ENCODE assay signal across 3 cellular contexts in genomic region chr20:62707981-62708521, GRCh38.
TF ChIP-seq lines count a peak whose summit lies in the region.

No MANE protein-coding gene starts in this region.

TF ChIP-seq in SK-N-SH, 30 proteins besides CTCF, POLR2A, EP300 and RAD21 (continued from another document and continues in another):
- no peak for TF ChIP-seq FOSL2 (IDR thresholded peaks at IDR 0.05; ENCODE audit: borderline replicate concordance, low read depth)
- TF ChIP-seq NRF1 (IDR thresholded peaks at IDR 0.05; ENCODE audit: low read depth, low read length) = no peak
- no peak for TF ChIP-seq SIN3A (IDR thresholded peaks at IDR 0.05; ENCODE audit: borderline replicate concordance, low read depth, low read length)
- TF ChIP-seq, protein P1, sequence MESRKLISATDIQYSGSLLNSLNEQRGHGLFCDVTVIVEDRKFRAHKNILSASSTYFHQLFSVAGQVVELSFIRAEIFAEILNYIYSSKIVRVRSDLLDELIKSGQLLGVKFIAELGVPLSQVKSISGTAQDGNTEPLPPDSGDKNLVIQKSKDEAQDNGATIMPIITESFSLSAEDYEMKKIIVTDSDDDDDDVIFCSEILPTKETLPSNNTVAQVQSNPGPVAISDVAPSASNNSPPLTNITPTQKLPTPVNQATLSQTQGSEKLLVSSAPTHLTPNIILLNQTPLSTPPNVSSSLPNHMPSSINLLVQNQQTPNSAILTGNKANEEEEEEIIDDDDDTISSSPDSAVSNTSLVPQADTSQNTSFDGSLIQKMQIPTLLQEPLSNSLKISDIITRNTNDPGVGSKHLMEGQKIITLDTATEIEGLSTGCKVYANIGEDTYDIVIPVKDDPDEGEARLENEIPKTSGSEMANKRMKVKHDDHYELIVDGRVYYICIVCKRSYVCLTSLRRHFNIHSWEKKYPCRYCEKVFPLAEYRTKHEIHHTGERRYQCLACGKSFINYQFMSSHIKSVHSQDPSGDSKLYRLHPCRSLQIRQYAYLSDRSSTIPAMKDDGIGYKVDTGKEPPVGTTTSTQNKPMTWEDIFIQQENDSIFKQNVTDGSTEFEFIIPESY (IDR thresholded peaks at IDR 0.05; ENCODE audit: borderline replicate concordance, low read depth) = no peak
- TF ChIP-seq YY1 (IDR thresholded peaks at IDR 0.05; ENCODE audit: low read depth) = no peak
- TF ChIP-seq, protein P2, sequence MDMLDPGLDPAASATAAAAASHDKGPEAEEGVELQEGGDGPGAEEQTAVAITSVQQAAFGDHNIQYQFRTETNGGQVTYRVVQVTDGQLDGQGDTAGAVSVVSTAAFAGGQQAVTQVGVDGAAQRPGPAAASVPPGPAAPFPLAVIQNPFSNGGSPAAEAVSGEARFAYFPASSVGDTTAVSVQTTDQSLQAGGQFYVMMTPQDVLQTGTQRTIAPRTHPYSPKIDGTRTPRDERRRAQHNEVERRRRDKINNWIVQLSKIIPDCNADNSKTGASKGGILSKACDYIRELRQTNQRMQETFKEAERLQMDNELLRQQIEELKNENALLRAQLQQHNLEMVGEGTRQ (IDR thresholded peaks at IDR 0.05; ENCODE audit: borderline replicate concordance, low read depth, low read length) = no peak
- TF ChIP-seq TAF1 (IDR thresholded peaks at IDR 0.05; ENCODE audit: borderline replicate concordance, low read depth, low read length) = no peak
- TF ChIP-seq TCF12 (IDR thresholded peaks at IDR 0.05) = no peak
- no peak for TF ChIP-seq PBX3 (IDR thresholded peaks at IDR 0.05)
- TF ChIP-seq MXI1 (IDR thresholded peaks at IDR 0.05; ENCODE audit: low read depth, low read length) = no peak
- no peak for TF ChIP-seq FOXM1 (IDR thresholded peaks at IDR 0.05; ENCODE audit: low read depth)
- TF ChIP-seq, protein P3, sequence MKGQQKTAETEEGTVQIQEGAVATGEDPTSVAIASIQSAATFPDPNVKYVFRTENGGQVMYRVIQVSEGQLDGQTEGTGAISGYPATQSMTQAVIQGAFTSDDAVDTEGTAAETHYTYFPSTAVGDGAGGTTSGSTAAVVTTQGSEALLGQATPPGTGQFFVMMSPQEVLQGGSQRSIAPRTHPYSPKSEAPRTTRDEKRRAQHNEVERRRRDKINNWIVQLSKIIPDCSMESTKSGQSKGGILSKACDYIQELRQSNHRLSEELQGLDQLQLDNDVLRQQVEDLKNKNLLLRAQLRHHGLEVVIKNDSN (IDR thresholded peaks at IDR 0.05; ENCODE audit: borderline replicate concordance, low read depth) = no peak
- no peak for TF ChIP-seq RCOR1 (IDR thresholded peaks at IDR 0.05; ENCODE audit: low read length)
- TF ChIP-seq, protein P4, sequence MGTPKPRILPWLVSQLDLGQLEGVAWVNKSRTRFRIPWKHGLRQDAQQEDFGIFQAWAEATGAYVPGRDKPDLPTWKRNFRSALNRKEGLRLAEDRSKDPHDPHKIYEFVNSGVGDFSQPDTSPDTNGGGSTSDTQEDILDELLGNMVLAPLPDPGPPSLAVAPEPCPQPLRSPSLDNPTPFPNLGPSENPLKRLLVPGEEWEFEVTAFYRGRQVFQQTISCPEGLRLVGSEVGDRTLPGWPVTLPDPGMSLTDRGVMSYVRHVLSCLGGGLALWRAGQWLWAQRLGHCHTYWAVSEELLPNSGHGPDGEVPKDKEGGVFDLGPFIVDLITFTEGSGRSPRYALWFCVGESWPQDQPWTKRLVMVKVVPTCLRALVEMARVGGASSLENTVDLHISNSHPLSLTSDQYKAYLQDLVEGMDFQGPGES (IDR thresholded peaks at IDR 0.05; ENCODE audit: low read depth, low read length) = no peak
- no peak for TF ChIP-seq JUND (IDR thresholded peaks at IDR 0.05)

TF ChIP-seq in SK-N-SH treated with all-trans-retinoic acid at 6 μM for 48 hours, 23 proteins besides CTCF, POLR2A, EP300 and RAD21 (continued from another document and continues in another):
- TF ChIP-seq, protein P5, sequence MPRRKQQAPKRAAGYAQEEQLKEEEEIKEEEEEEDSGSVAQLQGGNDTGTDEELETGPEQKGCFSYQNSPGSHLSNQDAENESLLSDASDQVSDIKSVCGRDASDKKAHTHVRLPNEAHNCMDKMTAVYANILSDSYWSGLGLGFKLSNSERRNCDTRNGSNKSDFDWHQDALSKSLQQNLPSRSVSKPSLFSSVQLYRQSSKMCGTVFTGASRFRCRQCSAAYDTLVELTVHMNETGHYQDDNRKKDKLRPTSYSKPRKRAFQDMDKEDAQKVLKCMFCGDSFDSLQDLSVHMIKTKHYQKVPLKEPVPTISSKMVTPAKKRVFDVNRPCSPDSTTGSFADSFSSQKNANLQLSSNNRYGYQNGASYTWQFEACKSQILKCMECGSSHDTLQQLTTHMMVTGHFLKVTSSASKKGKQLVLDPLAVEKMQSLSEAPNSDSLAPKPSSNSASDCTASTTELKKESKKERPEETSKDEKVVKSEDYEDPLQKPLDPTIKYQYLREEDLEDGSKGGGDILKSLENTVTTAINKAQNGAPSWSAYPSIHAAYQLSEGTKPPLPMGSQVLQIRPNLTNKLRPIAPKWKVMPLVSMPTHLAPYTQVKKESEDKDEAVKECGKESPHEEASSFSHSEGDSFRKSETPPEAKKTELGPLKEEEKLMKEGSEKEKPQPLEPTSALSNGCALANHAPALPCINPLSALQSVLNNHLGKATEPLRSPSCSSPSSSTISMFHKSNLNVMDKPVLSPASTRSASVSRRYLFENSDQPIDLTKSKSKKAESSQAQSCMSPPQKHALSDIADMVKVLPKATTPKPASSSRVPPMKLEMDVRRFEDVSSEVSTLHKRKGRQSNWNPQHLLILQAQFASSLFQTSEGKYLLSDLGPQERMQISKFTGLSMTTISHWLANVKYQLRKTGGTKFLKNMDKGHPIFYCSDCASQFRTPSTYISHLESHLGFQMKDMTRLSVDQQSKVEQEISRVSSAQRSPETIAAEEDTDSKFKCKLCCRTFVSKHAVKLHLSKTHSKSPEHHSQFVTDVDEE (CRISPR knock-in tag; IDR thresholded peaks at IDR 0.05) = no peak
- TF ChIP-seq GLIS3 (CRISPR knock-in tag; IDR thresholded peaks at IDR 0.05) (no peak), RARB (CRISPR knock-in tag; IDR thresholded peaks at IDR 0.05) (no peak), ZNF8 (CRISPR knock-in tag; IDR thresholded peaks at IDR 0.05) (no peak), ARNTL (CRISPR knock-in tag; IDR thresholded peaks at IDR 0.05; ENCODE audit: borderline replicate concordance, low read depth) (no peak), ZNF565 (CRISPR knock-in tag; conservative IDR thresholded peaks at IDR 0.05; ENCODE audit: low read depth) (no peak), PPARA (CRISPR knock-in tag; IDR thresholded peaks at IDR 0.05; ENCODE audit: borderline replicate concordance) (no peak), ZC3H10 (CRISPR knock-in tag; IDR thresholded peaks at IDR 0.05) (no peak), ESRRG (CRISPR knock-in tag; IDR thresholded peaks at IDR 0.05) (no peak), ZNF70 (CRISPR knock-in tag; IDR thresholded peaks at IDR 0.05) (no peak), TCF4 (CRISPR knock-in tag; IDR thresholded peaks at IDR 0.05; ENCODE audit: borderline replicate concordance) (no peak)
- TF ChIP-seq, protein P6, sequence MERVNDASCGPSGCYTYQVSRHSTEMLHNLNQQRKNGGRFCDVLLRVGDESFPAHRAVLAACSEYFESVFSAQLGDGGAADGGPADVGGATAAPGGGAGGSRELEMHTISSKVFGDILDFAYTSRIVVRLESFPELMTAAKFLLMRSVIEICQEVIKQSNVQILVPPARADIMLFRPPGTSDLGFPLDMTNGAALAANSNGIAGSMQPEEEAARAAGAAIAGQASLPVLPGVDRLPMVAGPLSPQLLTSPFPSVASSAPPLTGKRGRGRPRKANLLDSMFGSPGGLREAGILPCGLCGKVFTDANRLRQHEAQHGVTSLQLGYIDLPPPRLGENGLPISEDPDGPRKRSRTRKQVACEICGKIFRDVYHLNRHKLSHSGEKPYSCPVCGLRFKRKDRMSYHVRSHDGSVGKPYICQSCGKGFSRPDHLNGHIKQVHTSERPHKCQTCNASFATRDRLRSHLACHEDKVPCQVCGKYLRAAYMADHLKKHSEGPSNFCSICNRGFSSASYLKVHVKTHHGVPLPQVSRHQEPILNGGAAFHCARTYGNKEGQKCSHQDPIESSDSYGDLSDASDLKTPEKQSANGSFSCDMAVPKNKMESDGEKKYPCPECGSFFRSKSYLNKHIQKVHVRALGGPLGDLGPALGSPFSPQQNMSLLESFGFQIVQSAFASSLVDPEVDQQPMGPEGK (CRISPR knock-in tag; IDR thresholded peaks at IDR 0.05; ENCODE audit: borderline replicate concordance) = no peak
- TF ChIP-seq, protein P7, sequence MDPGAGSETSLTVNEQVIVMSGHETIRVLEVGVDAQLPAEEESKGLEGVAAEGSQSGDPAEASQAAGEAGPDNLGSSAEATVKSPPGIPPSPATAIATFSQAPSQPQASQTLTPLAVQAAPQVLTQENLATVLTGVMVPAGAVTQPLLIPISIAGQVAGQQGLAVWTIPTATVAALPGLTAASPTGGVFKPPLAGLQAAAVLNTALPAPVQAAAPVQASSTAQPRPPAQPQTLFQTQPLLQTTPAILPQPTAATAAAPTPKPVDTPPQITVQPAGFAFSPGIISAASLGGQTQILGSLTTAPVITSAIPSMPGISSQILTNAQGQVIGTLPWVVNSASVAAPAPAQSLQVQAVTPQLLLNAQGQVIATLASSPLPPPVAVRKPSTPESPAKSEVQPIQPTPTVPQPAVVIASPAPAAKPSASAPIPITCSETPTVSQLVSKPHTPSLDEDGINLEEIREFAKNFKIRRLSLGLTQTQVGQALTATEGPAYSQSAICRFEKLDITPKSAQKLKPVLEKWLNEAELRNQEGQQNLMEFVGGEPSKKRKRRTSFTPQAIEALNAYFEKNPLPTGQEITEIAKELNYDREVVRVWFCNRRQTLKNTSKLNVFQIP (CRISPR knock-in tag; IDR thresholded peaks at IDR 0.05; ENCODE audit: borderline replicate concordance, low read depth) = no peak

TF ChIP-seq in H1, 55 proteins besides CTCF, POLR2A, EP300 and RAD21:
- TF ChIP-seq GABPA (IDR thresholded peaks at IDR 0.05; ENCODE audit: borderline replicate concordance, insufficient read depth, low read length) = peak; percentile 55; the same call in 1 of the 2 replicates
- peak; percentile 40 for TF ChIP-seq KDM4A (IDR thresholded peaks at IDR 0.05; ENCODE audit: low read depth, low read length, severe bottlenecking)
- TF ChIP-seq, protein P8, sequence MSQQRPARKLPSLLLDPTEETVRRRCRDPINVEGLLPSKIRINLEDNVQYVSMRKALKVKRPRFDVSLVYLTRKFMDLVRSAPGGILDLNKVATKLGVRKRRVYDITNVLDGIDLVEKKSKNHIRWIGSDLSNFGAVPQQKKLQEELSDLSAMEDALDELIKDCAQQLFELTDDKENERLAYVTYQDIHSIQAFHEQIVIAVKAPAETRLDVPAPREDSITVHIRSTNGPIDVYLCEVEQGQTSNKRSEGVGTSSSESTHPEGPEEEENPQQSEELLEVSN (IDR thresholded peaks at IDR 0.05) = no peak
TF ChIP-seq in H1: peak in this region for 2.
